In genomic region chr15:62165029-62165792, GRCh38 we compare ENCODE assay signal across 9 cellular contexts. TPM values are rescaled to one million over a fixed set of nuclear protein-coding genes. Genes with fewer than 3 reads are reported as not detected.
DNase-seq lines count a peak whose midpoint lies in the region; TF ChIP-seq lines count a peak whose summit lies in the region.
"Had no signal": no experiment of that assay in that cellular context is flagged by ENCODE, and none has a peak within 500 bp of the region (broad histone marks: within the 10 kb centered on the region; RNA-seq: fewer than 3 reads in every experiment).

A gene with protein sequence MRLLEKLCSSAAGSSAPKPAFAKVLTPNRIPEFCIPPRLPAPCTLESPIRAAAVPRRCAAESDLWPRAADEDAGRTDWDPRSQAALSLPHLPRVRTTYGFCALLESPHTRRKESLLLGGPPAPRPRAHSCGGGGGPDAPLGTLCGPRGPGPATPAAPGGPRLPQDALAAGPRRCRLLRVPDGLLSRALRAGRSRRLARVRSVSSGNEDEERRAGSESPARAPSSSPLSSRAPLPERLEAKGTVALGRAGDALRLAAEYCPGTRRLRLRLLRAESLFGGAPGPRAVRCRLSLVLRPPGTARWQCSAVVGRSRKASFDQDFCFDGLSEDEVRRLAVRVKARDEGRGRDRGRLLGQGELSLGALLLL (minus strand): TSS chr15:62165285. CDS start chr15:62164984, 301 bp downstream.

- no peak within 1 kb of the TSS for H3K27ac ChIP-seq in CD4-positive, alpha-beta memory T cell (ENCODE audit: low read depth, low read length)
- H3K27ac ChIP-seq: epithelial cell of prostate had no signal

- DNase-seq in CD4-positive, alpha-beta memory T cell = peak in 4 of 5 donors; percentile 3 to 20 (median 12)
- DNase-seq in NCI-H460 (ENCODE audit: extremely low read depth, low read depth) = peak; percentile 11
- DNase-seq in MCF 10A (ENCODE audit: unreplicated experiment) = no peak
- peak; percentile 46 for DNase-seq in kidney tubule cell (ENCODE audit: low spot score)
- DNase-seq in stimulated activated CD4-positive, alpha-beta T cell treated with anti-CD3 and anti-CD28 coated beads, Interleukin-4, amount 100 ng/mL, for 1 hour = peak; percentile 22
- no peak for DNase-seq in NCI-H226
- DNase-seq in MV-4-11 (lab: John Stamatoyannopoulos, UW) = no peak
- DNase-seq in NCI-H128 (lab: John Stamatoyannopoulos, UW; ENCODE audit: unreplicated experiment) = no peak

- CTCF ChIA-PET in CD4-positive, alpha-beta memory T cell (lab: Charles Lee; ENCODE audit: partially characterized antibody) = interaction anchor here (1.2 kb wide), 1 partner anchor 89 kb away, joined by 3 read pairs; no protein-coding TSS in a partner anchor
- CTCF ChIA-PET in MCF 10A (lab: Yijun Ruan, JAX) = no interaction called here

- H3K9me3 ChIP-seq in CD4-positive, alpha-beta memory T cell (ENCODE audit: control insufficient read depth in 1 of 2, low read length in 2 of 2) = no peaks in the 10 kb centered on the region

- intact Hi-C loops in CD4-positive, alpha-beta memory T cell (cut with micrococcal nuclease) = no loop called here
- intact Hi-C loops in MCF 10A (cut with micrococcal nuclease) = no loop called here

- POLR2A ChIA-PET in CD4-positive, alpha-beta memory T cell (lab: Charles Lee; ENCODE audit: partially characterized antibody) = interaction anchor here (0.9 kb wide), 1 partner anchor 58 kb away, joined by 3 read pairs; no protein-coding TSS in a partner anchor
- POLR2A ChIA-PET in MCF 10A (lab: Yijun Ruan, JAX) = no interaction called here

- no peaks in the 10 kb centered on the region for H3K36me3 Mint-ChIP-seq in CD4-positive, alpha-beta memory T cell
- no peaks in the 10 kb centered on the region for H3K36me3 Mint-ChIP-seq in MCF 10A (ENCODE audit: insufficient read depth, unreplicated experiment)

- H3K4me3 ChIP-seq in CD4-positive, alpha-beta memory T cell (ENCODE audit: low read length in 2 of 2) = no peak within 1 kb of the TSS

- H3K9me3 Mint-ChIP-seq in CD4-positive, alpha-beta memory T cell = peaks cover 0 to 3% (median 0%) of the 10 kb centered on the region in 8 donors
- H3K9me3 Mint-ChIP-seq in MCF 10A (ENCODE audit: unreplicated experiment) = no peaks in the 10 kb centered on the region

- H3K27me3 Mint-ChIP-seq in CD4-positive, alpha-beta memory T cell = peaks cover 41 to 53% of the 10 kb centered on the region in 2 donors
- H3K27me3 Mint-ChIP-seq in MCF 10A (ENCODE audit: insufficient read depth, unreplicated experiment) = peaks cover 13% of the 10 kb centered on the region

- H3K4me3 Mint-ChIP-seq in CD4-positive, alpha-beta memory T cell = peak within 1 kb of the TSS; percentile 70 to 93 (median 84)
- H3K4me3 Mint-ChIP-seq in MCF 10A (ENCODE audit: unreplicated experiment) = peak within 1 kb of the TSS; percentile 31

- peaks cover 5 to 22% (median 15%) of the 10 kb centered on the region in 4 donors for H3K4me1 Mint-ChIP-seq in CD4-positive, alpha-beta memory T cell
- H3K4me1 Mint-ChIP-seq in MCF 10A (ENCODE audit: insufficient read depth, unreplicated experiment) = no peaks in the 10 kb centered on the region

- H3K27ac Mint-ChIP-seq in CD4-positive, alpha-beta memory T cell = peak within 1 kb of the TSS in 1 of 7 donors; percentile 20
- H3K27ac Mint-ChIP-seq in MCF 10A (ENCODE audit: low read depth, unreplicated experiment) = no peak within 1 kb of the TSS

- no TSS peak for BruUV-seq in MCF 10A (replicated peaks; lab: Mats Ljungman, UMichigan)

- H3K4me1 ChIP-seq in CD4-positive, alpha-beta memory T cell (ENCODE audit: insufficient read depth, low read length) = peaks cover 4% of the 10 kb centered on the region

- peaks cover 18% of the 10 kb centered on the region for H3K27me3 ChIP-seq in CD4-positive, alpha-beta memory T cell (ENCODE audit: insufficient read depth, low read length)

- H3K36me3 ChIP-seq in CD4-positive, alpha-beta memory T cell (ENCODE audit: insufficient read depth, low read length) = no peaks in the 10 kb centered on the region

- TF ChIP-seq CTCF in MCF 10A (IDR thresholded peaks at IDR 0.05; ENCODE audit: unreplicated experiment) = no peak

RNA-seq across cellular contexts. Expression of the gene that starts here (rescaled TPM):
- not detected for total RNA-seq in CD4-positive, alpha-beta memory T cell
- polyA plus RNA-seq in CD4-positive, alpha-beta memory T cell = not detected
- total RNA-seq in NCI-H460 (2014; rRNA removed; shearing (Covaris generic)) = 0.32 and 0.40 TPM in 2 replicates
- not detected in 2 replicates for polyA plus RNA-seq in NCI-H460 (2014; cell fraction: nucleus; rRNA removed)
- not detected in 2 replicates for total RNA-seq in MCF 10A (2022)

Comparison
In these comparisons a context has a peak if more than half of its experiments do, and no peak if none do; other contexts are left out.
1. Peak in DNase-seq in CD4-positive, alpha-beta memory T cell; RNA of the gene not detected or under 1 TPM.
2. Peak in DNase-seq in NCI-H460; RNA of the gene not detected or under 1 TPM.
3. DNase-seq: peak in kidney tubule cell (single experiment) and stimulated activated CD4-positive, alpha-beta T cell treated with anti-CD3 and anti-CD28 coated beads, Interleukin-4, amount 100 ng/mL, for 1 hour (single experiment); none in MCF 10A (single experiment), NCI-H226 (single experiment), MV-4-11 (single experiment) and NCI-H128 (single experiment).